ENCODE assay signal across 7 cellular contexts in genomic region chr16:64717871-64718270, GRCh38.
"Had no signal": no experiment of that assay in that cellular context is flagged by ENCODE, and none has a peak within 500 bp of the region (broad histone marks: within the 10 kb centered on the region; RNA-seq: fewer than 3 reads in every experiment).

No MANE protein-coding gene starts in this region.

- ATAC-seq: GM23338 had no signal

- H3K4me3 ChIP-seq: GM23338 had no signal

- H3K4me1 Mint-ChIP-seq: IgD-negative memory B cell had no signal

- DNase-seq: H9, HCEC 1CT had no signal

- H3K9me3 Mint-ChIP-seq: GM23338, H9 had no signal

- FAIRE-seq: H1, H54, HTR-8/SVneo had no signal

- H3K4me3 Mint-ChIP-seq: GM23338, H9, IgD-negative memory B cell had no signal

- H2AFZ ChIP-seq: GM23338 had no signal

- H3K27ac Mint-ChIP-seq: GM23338, H9 had no signal

- H3K27me3 Mint-ChIP-seq: IgD-negative memory B cell had no signal

- H3K4me2 ChIP-seq: GM23338 had no signal

- H3K36me3 Mint-ChIP-seq: IgD-negative memory B cell had no signal
